29 cellular contexts compared by ENCODE assay signal in the genomic region with DNA sequence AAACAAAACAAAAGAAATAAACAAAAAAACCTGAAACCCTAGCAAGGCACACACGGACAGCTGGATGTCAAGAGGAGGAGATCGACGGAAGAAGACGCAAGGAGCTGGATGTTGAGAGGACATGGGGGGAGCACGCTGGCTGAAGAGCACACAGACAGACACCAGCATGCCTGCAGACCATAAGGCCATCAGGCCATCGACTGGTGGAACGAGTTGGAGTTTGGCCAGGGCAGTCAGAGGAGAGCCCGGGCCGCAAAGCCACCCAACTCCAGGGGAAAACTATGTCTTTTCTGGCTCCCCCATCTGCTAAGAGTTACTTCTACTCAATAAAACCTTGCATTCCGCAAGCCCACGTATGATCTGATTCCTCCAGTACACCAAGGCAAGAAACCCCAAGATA.
"Had no signal": no experiment of that assay in that cellular context is flagged by ENCODE, and none has a peak within 500 bp of the region (broad histone marks: within the 10 kb centered on the region; RNA-seq: fewer than 3 reads in every experiment).

No MANE protein-coding gene starts in this region.

- H3K4me3 ChIP-seq: colonic mucosa, coronary artery, dorsolateral prefrontal cortex, esophagus muscularis mucosa, esophagus squamous epithelium, gastrocnemius medialis, gastroesophageal sphincter, heart left ventricle, heart right ventricle had no signal

- H3K36me3 ChIP-seq: colonic mucosa, esophagus muscularis mucosa, esophagus squamous epithelium, gastrocnemius medialis, gastroesophageal sphincter, heart left ventricle, heart right ventricle had no signal

- H3K27ac ChIP-seq: colonic mucosa, coronary artery, dorsolateral prefrontal cortex, epithelial cell of prostate, esophagus muscularis mucosa, esophagus squamous epithelium, foreskin keratinocyte, gastrocnemius medialis, gastroesophageal sphincter, heart left ventricle, heart right ventricle had no signal

- H3K27me3 Mint-ChIP-seq: dendritic cell treated with granulocyte-macrophage colony-stimulating factor and Interleukin-4, amounts not matched to agents 40 ng/mL and 50 ng/mL, for 4 days; effector memory CD8-positive, alpha-beta T cell had no signal

- H3K9me3 ChIP-seq: colonic mucosa, esophagus muscularis mucosa, esophagus squamous epithelium, gastrocnemius medialis, gastroesophageal sphincter had no signal

- ATAC-seq: effector memory CD8-positive, alpha-beta T cell; esophagus mucosa; foreskin keratinocyte; gastrocnemius medialis; gastroesophageal sphincter; heart left ventricle; heart right ventricle had no signal

- H3K4me1 ChIP-seq: colonic mucosa, esophagus muscularis mucosa, esophagus squamous epithelium, foreskin keratinocyte, gastrocnemius medialis, gastroesophageal sphincter, heart left ventricle, heart right ventricle had no signal

- H3K4me3 Mint-ChIP-seq: dendritic cell treated with granulocyte-macrophage colony-stimulating factor and Interleukin-4, amounts not matched to agents 40 ng/mL and 50 ng/mL, for 4 days; effector memory CD8-positive, alpha-beta T cell; endodermal cell had no signal

- FAIRE-seq: colon, endometrium, endothelial cell of umbilical vein, frontal cortex had no signal

- H3K27ac Mint-ChIP-seq: dendritic cell treated with granulocyte-macrophage colony-stimulating factor and Interleukin-4, amounts not matched to agents 40 ng/mL and 50 ng/mL, for 4 days; effector memory CD8-positive, alpha-beta T cell; endodermal cell had no signal

- DNase-seq: colonic mucosa; cortex of kidney; dermis blood vessel endothelial cell; dorsolateral prefrontal cortex; effector CD4-positive, alpha-beta T cell; effector CD8-positive, alpha-beta T cell; effector memory CD4-positive, alpha-beta T cell; effector memory CD8-positive, alpha-beta T cell; erythroblast; esophagus squamous epithelium; foreskin fibroblast; foreskin keratinocyte; foreskin melanocyte; gastrocnemius medialis; glutamatergic neuron; head of caudate nucleus; heart left ventricle; heart right ventricle had no signal

- H3K27me3 ChIP-seq: colonic mucosa, dorsolateral prefrontal cortex, esophagus muscularis mucosa, esophagus squamous epithelium, foreskin keratinocyte, gastrocnemius medialis, gastroesophageal sphincter, heart left ventricle, heart right ventricle had no signal
